Comparison of ENCODE assay signal across 1 cellular context in the genomic region with DNA sequence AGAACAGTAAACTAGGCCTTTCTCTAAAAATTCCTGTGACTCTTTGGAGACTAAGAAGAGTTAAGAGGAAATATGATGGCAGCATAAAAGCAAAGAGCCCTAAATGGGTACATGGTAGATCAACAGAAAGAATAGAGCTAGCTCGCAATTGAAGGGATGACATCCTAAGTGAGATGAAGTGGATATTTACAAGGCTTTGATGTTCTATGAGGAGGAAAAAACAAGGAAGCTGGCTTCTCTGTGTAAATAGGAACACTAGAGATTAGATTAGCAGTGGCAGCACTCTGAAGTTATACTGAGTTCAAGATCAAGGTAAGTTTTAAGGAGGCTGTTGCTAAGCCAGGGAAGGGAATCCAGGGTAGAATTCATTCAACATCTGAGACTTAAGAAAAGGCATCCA.
TF ChIP-seq lines count a peak whose summit lies in the region.

No MANE protein-coding gene starts in this region.

TF ChIP-seq in HepG2, 621 proteins besides CTCF, POLR2A, EP300 and RAD21 (continued from another document):
- TF ChIP-seq CREM (IDR thresholded peaks at IDR 0.05) = no peak
- TF ChIP-seq CREM (CRISPR knock-in tag; IDR thresholded peaks at IDR 0.05) = no peak
- TF ChIP-seq, protein P1, sequence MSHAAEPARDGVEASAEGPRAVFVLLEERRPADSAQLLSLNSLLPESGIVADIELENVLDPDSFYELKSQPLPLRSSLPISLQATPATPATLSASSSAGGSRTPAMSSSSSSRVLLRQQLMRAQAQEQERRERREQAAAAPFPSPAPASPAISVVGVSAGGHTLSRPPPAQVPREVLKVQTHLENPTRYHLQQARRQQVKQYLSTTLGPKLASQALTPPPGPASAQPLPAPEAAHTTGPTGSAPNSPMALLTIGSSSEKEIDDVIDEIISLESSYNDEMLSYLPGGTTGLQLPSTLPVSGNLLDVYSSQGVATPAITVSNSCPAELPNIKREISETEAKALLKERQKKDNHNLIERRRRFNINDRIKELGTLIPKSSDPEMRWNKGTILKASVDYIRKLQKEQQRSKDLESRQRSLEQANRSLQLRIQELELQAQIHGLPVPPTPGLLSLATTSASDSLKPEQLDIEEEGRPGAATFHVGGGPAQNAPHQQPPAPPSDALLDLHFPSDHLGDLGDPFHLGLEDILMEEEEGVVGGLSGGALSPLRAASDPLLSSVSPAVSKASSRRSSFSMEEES (CRISPR knock-in tag; IDR thresholded peaks at IDR 0.05) = no peak
- no peak for TF ChIP-seq MIXL1 (CRISPR knock-in tag; IDR thresholded peaks at IDR 0.05)
- TF ChIP-seq, protein P2, sequence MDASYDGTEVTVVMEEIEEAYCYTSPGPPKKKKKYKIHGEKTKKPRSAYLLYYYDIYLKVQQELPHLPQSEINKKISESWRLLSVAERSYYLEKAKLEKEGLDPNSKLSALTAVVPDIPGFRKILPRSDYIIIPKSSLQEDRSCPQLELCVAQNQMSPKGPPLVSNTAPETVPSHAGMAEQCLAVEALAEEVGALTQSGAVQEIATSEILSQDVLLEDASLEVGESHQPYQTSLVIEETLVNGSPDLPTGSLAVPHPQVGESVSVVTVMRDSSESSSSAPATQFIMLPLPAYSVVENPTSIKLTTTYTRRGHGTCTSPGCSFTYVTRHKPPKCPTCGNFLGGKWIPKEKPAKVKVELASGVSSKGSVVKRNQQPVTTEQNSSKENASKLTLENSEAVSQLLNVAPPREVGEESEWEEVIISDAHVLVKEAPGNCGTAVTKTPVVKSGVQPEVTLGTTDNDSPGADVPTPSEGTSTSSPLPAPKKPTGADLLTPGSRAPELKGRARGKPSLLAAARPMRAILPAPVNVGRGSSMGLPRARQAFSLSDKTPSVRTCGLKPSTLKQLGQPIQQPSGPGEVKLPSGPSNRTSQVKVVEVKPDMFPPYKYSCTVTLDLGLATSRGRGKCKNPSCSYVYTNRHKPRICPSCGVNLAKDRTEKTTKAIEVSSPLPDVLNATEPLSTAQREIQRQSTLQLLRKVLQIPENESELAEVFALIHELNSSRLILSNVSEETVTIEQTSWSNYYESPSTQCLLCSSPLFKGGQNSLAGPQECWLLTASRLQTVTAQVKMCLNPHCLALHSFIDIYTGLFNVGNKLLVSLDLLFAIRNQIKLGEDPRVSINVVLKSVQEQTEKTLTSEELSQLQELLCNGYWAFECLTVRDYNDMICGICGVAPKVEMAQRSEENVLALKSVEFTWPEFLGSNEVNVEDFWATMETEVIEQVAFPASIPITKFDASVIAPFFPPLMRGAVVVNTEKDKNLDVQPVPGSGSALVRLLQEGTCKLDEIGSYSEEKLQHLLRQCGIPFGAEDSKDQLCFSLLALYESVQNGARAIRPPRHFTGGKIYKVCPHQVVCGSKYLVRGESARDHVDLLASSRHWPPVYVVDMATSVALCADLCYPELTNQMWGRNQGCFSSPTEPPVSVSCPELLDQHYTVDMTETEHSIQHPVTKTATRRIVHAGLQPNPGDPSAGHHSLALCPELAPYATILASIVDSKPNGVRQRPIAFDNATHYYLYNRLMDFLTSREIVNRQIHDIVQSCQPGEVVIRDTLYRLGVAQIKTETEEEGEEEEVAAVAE (CRISPR knock-in tag; IDR thresholded peaks at IDR 0.05; ENCODE audit: borderline replicate concordance) = no peak
- TF ChIP-seq ZNF124 (CRISPR knock-in tag; IDR thresholded peaks at IDR 0.05) = no peak
- TF ChIP-seq, protein P3, sequence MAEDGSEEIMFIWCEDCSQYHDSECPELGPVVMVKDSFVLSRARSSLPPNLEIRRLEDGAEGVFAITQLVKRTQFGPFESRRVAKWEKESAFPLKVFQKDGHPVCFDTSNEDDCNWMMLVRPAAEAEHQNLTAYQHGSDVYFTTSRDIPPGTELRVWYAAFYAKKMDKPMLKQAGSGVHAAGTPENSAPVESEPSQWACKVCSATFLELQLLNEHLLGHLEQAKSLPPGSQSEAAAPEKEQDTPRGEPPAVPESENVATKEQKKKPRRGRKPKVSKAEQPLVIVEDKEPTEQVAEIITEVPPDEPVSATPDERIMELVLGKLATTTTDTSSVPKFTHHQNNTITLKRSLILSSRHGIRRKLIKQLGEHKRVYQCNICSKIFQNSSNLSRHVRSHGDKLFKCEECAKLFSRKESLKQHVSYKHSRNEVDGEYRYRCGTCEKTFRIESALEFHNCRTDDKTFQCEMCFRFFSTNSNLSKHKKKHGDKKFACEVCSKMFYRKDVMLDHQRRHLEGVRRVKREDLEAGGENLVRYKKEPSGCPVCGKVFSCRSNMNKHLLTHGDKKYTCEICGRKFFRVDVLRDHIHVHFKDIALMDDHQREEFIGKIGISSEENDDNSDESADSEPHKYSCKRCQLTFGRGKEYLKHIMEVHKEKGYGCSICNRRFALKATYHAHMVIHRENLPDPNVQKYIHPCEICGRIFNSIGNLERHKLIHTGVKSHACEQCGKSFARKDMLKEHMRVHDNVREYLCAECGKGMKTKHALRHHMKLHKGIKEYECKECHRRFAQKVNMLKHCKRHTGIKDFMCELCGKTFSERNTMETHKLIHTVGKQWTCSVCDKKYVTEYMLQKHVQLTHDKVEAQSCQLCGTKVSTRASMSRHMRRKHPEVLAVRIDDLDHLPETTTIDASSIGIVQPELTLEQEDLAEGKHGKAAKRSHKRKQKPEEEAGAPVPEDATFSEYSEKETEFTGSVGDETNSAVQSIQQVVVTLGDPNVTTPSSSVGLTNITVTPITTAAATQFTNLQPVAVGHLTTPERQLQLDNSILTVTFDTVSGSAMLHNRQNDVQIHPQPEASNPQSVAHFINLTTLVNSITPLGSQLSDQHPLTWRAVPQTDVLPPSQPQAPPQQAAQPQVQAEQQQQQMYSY (CRISPR knock-in tag; IDR thresholded peaks at IDR 0.05) = no peak
- no peak for TF ChIP-seq TMF1 (CRISPR knock-in tag; IDR thresholded peaks at IDR 0.05; ENCODE audit: low read depth)
- TF ChIP-seq, protein P4, sequence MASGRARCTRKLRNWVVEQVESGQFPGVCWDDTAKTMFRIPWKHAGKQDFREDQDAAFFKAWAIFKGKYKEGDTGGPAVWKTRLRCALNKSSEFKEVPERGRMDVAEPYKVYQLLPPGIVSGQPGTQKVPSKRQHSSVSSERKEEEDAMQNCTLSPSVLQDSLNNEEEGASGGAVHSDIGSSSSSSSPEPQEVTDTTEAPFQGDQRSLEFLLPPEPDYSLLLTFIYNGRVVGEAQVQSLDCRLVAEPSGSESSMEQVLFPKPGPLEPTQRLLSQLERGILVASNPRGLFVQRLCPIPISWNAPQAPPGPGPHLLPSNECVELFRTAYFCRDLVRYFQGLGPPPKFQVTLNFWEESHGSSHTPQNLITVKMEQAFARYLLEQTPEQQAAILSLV (CRISPR knock-in tag; IDR thresholded peaks at IDR 0.05; ENCODE audit: borderline replicate concordance) = no peak
- TF ChIP-seq, protein P5, sequence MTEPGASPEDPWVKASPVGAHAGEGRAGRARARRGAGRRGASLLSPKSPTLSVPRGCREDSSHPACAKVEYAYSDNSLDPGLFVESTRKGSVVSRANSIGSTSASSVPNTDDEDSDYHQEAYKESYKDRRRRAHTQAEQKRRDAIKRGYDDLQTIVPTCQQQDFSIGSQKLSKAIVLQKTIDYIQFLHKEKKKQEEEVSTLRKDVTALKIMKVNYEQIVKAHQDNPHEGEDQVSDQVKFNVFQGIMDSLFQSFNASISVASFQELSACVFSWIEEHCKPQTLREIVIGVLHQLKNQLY (CRISPR knock-in tag; IDR thresholded peaks at IDR 0.05) = no peak
- no peak for TF ChIP-seq SOX6 (IDR thresholded peaks at IDR 0.05)
- TF ChIP-seq SOX6 (CRISPR knock-in tag; IDR thresholded peaks at IDR 0.05) = no peak
- TF ChIP-seq, protein P6, sequence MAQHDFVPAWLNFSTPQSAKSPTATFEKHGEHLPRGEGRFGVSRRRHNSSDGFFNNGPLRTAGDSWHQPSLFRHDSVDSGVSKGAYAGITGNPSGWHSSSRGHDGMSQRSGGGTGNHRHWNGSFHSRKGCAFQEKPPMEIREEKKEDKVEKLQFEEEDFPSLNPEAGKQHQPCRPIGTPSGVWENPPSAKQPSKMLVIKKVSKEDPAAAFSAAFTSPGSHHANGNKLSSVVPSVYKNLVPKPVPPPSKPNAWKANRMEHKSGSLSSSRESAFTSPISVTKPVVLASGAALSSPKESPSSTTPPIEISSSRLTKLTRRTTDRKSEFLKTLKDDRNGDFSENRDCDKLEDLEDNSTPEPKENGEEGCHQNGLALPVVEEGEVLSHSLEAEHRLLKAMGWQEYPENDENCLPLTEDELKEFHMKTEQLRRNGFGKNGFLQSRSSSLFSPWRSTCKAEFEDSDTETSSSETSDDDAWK (CRISPR knock-in tag; IDR thresholded peaks at IDR 0.05) = no peak
- TF ChIP-seq, protein P7, sequence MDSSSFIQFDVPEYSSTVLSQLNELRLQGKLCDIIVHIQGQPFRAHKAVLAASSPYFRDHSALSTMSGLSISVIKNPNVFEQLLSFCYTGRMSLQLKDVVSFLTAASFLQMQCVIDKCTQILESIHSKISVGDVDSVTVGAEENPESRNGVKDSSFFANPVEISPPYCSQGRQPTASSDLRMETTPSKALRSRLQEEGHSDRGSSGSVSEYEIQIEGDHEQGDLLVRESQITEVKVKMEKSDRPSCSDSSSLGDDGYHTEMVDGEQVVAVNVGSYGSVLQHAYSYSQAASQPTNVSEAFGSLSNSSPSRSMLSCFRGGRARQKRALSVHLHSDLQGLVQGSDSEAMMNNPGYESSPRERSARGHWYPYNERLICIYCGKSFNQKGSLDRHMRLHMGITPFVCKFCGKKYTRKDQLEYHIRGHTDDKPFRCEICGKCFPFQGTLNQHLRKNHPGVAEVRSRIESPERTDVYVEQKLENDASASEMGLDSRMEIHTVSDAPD (CRISPR knock-in tag; IDR thresholded peaks at IDR 0.05) = no peak
- TF ChIP-seq, protein P8, sequence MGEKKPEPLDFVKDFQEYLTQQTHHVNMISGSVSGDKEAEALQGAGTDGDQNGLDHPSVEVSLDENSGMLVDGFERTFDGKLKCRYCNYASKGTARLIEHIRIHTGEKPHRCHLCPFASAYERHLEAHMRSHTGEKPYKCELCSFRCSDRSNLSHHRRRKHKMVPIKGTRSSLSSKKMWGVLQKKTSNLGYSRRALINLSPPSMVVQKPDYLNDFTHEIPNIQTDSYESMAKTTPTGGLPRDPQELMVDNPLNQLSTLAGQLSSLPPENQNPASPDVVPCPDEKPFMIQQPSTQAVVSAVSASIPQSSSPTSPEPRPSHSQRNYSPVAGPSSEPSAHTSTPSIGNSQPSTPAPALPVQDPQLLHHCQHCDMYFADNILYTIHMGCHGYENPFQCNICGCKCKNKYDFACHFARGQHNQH (CRISPR knock-in tag; IDR thresholded peaks at IDR 0.05) = no peak
- TF ChIP-seq, protein P9, sequence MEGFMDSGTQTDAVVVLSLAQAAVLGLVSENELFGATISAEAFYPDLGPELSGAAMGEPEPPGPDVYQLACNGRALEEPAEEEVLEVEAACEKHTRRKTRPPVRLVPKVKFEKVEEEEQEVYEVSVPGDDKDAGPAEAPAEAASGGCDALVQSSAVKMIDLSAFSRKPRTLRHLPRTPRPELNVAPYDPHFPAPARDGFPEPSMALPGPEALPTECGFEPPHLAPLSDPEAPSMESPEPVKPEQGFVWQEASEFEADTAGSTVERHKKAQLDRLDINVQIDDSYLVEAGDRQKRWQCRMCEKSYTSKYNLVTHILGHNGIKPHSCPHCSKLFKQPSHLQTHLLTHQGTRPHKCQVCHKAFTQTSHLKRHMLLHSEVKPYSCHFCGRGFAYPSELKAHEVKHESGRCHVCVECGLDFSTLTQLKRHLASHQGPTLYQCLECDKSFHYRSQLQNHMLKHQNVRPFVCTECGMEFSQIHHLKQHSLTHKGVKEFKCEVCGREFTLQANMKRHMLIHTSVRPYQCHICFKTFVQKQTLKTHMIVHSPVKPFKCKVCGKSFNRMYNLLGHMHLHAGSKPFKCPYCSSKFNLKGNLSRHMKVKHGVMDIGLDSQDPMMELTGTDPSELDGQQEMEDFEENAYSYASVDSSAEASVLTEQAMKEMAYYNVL (CRISPR knock-in tag; IDR thresholded peaks at IDR 0.05; ENCODE audit: borderline replicate concordance) = no peak
- TF ChIP-seq ZNF891 (CRISPR knock-in tag; IDR thresholded peaks at IDR 0.05) = no peak
- no peak for TF ChIP-seq PITX1 (CRISPR knock-in tag; IDR thresholded peaks at IDR 0.05)
- TF ChIP-seq NCOA2 (CRISPR knock-in tag; IDR thresholded peaks at IDR 0.05) = peak; percentile 58; the same call in 1 of the 2 replicates
- TF ChIP-seq REXO4 (CRISPR knock-in tag; IDR thresholded peaks at IDR 0.05; ENCODE audit: borderline replicate concordance) = no peak
- no peak for TF ChIP-seq ATM (IDR thresholded peaks at IDR 0.05; ENCODE audit: borderline replicate concordance)
- no peak for TF ChIP-seq ZNF773 (CRISPR knock-in tag; IDR thresholded peaks at IDR 0.05; ENCODE audit: borderline replicate concordance)
- TF ChIP-seq MED1 (CRISPR knock-in tag; IDR thresholded peaks at IDR 0.05) = peak; percentile 54
- TF ChIP-seq ZKSCAN5 (CRISPR knock-in tag; IDR thresholded peaks at IDR 0.05) = no peak
- no peak for TF ChIP-seq TCF12 (IDR thresholded peaks at IDR 0.05)
- TF ChIP-seq TCF12 (CRISPR knock-in tag; IDR thresholded peaks at IDR 0.05) = no peak
- no peak for TF ChIP-seq ZNF232 (CRISPR knock-in tag; IDR thresholded peaks at IDR 0.05; ENCODE audit: borderline replicate concordance)
- TF ChIP-seq, protein P10, sequence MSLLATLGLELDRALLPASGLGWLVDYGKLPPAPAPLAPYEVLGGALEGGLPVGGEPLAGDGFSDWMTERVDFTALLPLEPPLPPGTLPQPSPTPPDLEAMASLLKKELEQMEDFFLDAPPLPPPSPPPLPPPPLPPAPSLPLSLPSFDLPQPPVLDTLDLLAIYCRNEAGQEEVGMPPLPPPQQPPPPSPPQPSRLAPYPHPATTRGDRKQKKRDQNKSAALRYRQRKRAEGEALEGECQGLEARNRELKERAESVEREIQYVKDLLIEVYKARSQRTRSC (CRISPR knock-in tag; IDR thresholded peaks at IDR 0.05; ENCODE audit: low read depth) = no peak
- TF ChIP-seq ZFP36L2 (CRISPR knock-in tag; IDR thresholded peaks at IDR 0.05) = no peak
- no peak for TF ChIP-seq TP53 (CRISPR knock-in tag; conservative IDR thresholded peaks at IDR 0.05)
- TF ChIP-seq, protein P11, sequence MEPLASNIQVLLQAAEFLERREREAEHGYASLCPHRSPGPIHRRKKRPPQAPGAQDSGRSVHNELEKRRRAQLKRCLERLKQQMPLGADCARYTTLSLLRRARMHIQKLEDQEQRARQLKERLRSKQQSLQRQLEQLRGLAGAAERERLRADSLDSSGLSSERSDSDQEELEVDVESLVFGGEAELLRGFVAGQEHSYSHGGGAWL (CRISPR knock-in tag; IDR thresholded peaks at IDR 0.05) = no peak
- no peak for TF ChIP-seq ZNF383 (CRISPR knock-in tag; IDR thresholded peaks at IDR 0.05; ENCODE audit: borderline replicate concordance)
- TF ChIP-seq FOXA3 (CRISPR knock-in tag; IDR thresholded peaks at IDR 0.05) = peak; percentile 54; the same call in 1 of the 2 replicates
- TF ChIP-seq FOXP1 (IDR thresholded peaks at IDR 0.05) = no peak
- TF ChIP-seq FOXP1 (CRISPR knock-in tag; IDR thresholded peaks at IDR 0.05) = peak; percentile 54; the same call in 1 of the 2 replicates
- no peak for TF ChIP-seq HOXA5 (CRISPR knock-in tag; IDR thresholded peaks at IDR 0.05)
- no peak for TF ChIP-seq ZNF12 (CRISPR knock-in tag; IDR thresholded peaks at IDR 0.05)
- no peak for TF ChIP-seq ZNF816 (CRISPR knock-in tag; IDR thresholded peaks at IDR 0.05; ENCODE audit: borderline replicate concordance)
- TF ChIP-seq PHF5A (CRISPR knock-in tag; IDR thresholded peaks at IDR 0.05; ENCODE audit: low read depth, unreplicated experiment) = no peak
- TF ChIP-seq ZNF703 (CRISPR knock-in tag; IDR thresholded peaks at IDR 0.05; ENCODE audit: borderline replicate concordance) = no peak
- TF ChIP-seq PCBP1 (IDR thresholded peaks at IDR 0.05; ENCODE audit: borderline replicate concordance, low read depth, low read length) = no peak
- no peak for TF ChIP-seq KAT7 (CRISPR knock-in tag; IDR thresholded peaks at IDR 0.05; ENCODE audit: borderline replicate concordance)
